ENCODE assay signal across 2 cellular contexts in genomic region chr1:59006932-59007331, GRCh38.
TF ChIP-seq lines count a peak whose summit lies in the region.

No MANE protein-coding gene starts in this region.

TF ChIP-seq in IMR-90, 13 proteins besides CTCF, POLR2A, EP300 and RAD21:
- no peak for TF ChIP-seq ELK1 (IDR thresholded peaks at IDR 0.05; ENCODE audit: borderline replicate concordance, low read depth, low read length)
- no peak for TF ChIP-seq NFE2L2 (IDR thresholded peaks at IDR 0.05; ENCODE audit: low read depth, low read length)
- TF ChIP-seq CHD1 (IDR thresholded peaks at IDR 0.05; ENCODE audit: low read depth, low read length) = no peak
- no peak for TF ChIP-seq SMC3 (IDR thresholded peaks at IDR 0.05; ENCODE audit: low read depth, low read length)
TF ChIP-seq in IMR-90: peak in this region for 0.

TF ChIP-seq in SK-N-SH treated with all-trans-retinoic acid at 6 μM for 48 hours, 23 proteins besides CTCF, POLR2A, EP300 and RAD21 (continued from another document):
- TF ChIP-seq TCF4 (CRISPR knock-in tag; IDR thresholded peaks at IDR 0.05; ENCODE audit: borderline replicate concordance) (no peak), TSHZ2 (CRISPR knock-in tag; IDR thresholded peaks at IDR 0.05) (no peak), ZNF565 (CRISPR knock-in tag; conservative IDR thresholded peaks at IDR 0.05; ENCODE audit: low read depth) (no peak), SNAI2 (CRISPR knock-in tag; IDR thresholded peaks at IDR 0.05) (no peak), ZC3H10 (CRISPR knock-in tag; IDR thresholded peaks at IDR 0.05) (no peak), CSRNP3 (CRISPR knock-in tag; IDR thresholded peaks at IDR 0.05) (no peak), GLIS3 (CRISPR knock-in tag; IDR thresholded peaks at IDR 0.05) (no peak), ZNF70 (CRISPR knock-in tag; IDR thresholded peaks at IDR 0.05) (no peak), BACH2 (CRISPR knock-in tag; IDR thresholded peaks at IDR 0.05; ENCODE audit: borderline replicate concordance) (no peak), PPARA (CRISPR knock-in tag; IDR thresholded peaks at IDR 0.05; ENCODE audit: borderline replicate concordance) (no peak)
